Comparison of ENCODE assay signal across 21 cellular contexts in genomic region chr4:38923746-38924145, GRCh38.
"Had no signal": no experiment of that assay in that cellular context is flagged by ENCODE, and none has a peak within 500 bp of the region (broad histone marks: within the 10 kb centered on the region; RNA-seq: fewer than 3 reads in every experiment).

No MANE protein-coding gene starts in this region.

- H3K27ac ChIP-seq: brain microvascular endothelial cell, left ventricle myocardium inferior, pancreas had no signal

- H3K27me3 ChIP-seq: brain microvascular endothelial cell, esophagus squamous epithelium, pancreas had no signal

- ATAC-seq: activated CD8-positive, alpha-beta T cell treated with anti-CD3 and anti-CD28 coated beads for 36 hours; activated T-helper 17 cell treated with anti-CD3 and anti-CD28 coated beads, Interleukin-2, amount 50 U/mL, for 72 hours; naive thymus-derived CD4-positive, alpha-beta T cell; pancreas; SK-N-SH treated with all-trans-retinoic acid at 6 μM for 48 hours; T-cell had no signal

- FAIRE-seq: islet of Langerhans, pancreas had no signal

- DNase-seq: activated B cell treated with CpG ODN at 0.5 μM for 24 hours; activated CD4-positive, alpha-beta T cell treated with anti-CD3 and anti-CD28 coated beads for 4 hours; activated CD8-positive, alpha-beta T cell treated with anti-CD3 and anti-CD28 coated beads for 36 hours; activated naive CD4-positive, alpha-beta T cell treated with Interleukin-2 at 50 U/mL for 16 hours; activated T-cell treated with anti-CD3 and anti-CD28 coated beads, Interleukin-2, amount 50 U/mL, for 1 hour; aorta; brain microvascular endothelial cell; cortex of kidney; effector CD4-positive, alpha-beta T cell; esophagus squamous epithelium; hippocampal formation; left ventricle myocardium inferior; mammary epithelial cell; naive thymus-derived CD4-positive, alpha-beta T cell; pancreas; stimulated activated naive B cell treated with anti-CD40 and anti-IgM and Interleukin-4, amounts not matched to agents 10 μg/mL and 1 μg/mL and 100 μg/mL, for 72 hours; T-cell; T-helper 9 cell had no signal

- H3K4me3 ChIP-seq: esophagus squamous epithelium, left ventricle myocardium inferior, pancreas had no signal

- H3K4me1 ChIP-seq: pancreas had no signal
